In genomic region chr6:33609444-33610034, GRCh38 we compare ENCODE assay signal across 11 cellular contexts. TPM values are rescaled to one million over a fixed set of nuclear protein-coding genes. Genes with fewer than 3 reads are reported as not detected.
DNase-seq lines count a peak whose midpoint lies in the region; ATAC-seq, FAIRE-seq and TF ChIP-seq lines count a peak whose summit lies in the region.
"Had no signal": no experiment of that assay in that cellular context is flagged by ENCODE, and none has a peak within 500 bp of the region (broad histone marks: within the 10 kb centered on the region; RNA-seq: fewer than 3 reads in every experiment).

No MANE protein-coding gene starts in this region.

- POLR2A ChIA-PET in CD4-positive, alpha-beta memory T cell (lab: Charles Lee; ENCODE audit: partially characterized antibody), result interaction anchor here (2.3 kb wide), 1 partner anchor 11 kb away, joined by 12 read pairs; the partner anchor contains the start of gene ITPR3

- no peaks in the 10 kb centered on the region for H3K27me3 Mint-ChIP-seq in astrocyte (ENCODE audit: low read depth, unreplicated experiment)
- H3K27me3 Mint-ChIP-seq in CD4-positive, alpha-beta memory T cell, result no peaks in the 10 kb centered on the region

- CTCF ChIA-PET in CD4-positive, alpha-beta memory T cell (lab: Charles Lee; ENCODE audit: partially characterized antibody), result interaction anchor here (4.5 kb wide), 1 partner anchor 23 kb away, joined by 46 read pairs; no protein-coding TSS in a partner anchor

- H3K9ac ChIP-seq in astrocyte (ENCODE audit: low read length) (no peak overlapping the region), skeletal muscle tissue (ENCODE audit: low read depth in 1 of 3, low read length in 3 of 3) (peak overlapping the region in 1 of 3 donors; percentile 3)

- H3K4me1 Mint-ChIP-seq in astrocyte (ENCODE audit: low read depth, unreplicated experiment), result peaks cover 36% of the 10 kb centered on the region
- no peaks in the 10 kb centered on the region for H3K4me1 Mint-ChIP-seq in CD4-positive, alpha-beta memory T cell

- ATAC-seq in right cardiac atrium, result peak; percentile 74 to 87

- 31% methylated on average over 9 of the region's 9 CpGs for WGBS in right cardiac atrium

- TF ChIP-seq CTCF in astrocyte (IDR thresholded peaks at IDR 0.05; ENCODE audit: insufficient read depth, low read depth, low read length), result no peak
- TF ChIP-seq CTCF in ascending aorta (IDR thresholded peaks at IDR 0.05), result no peak
- no peak for TF ChIP-seq CTCF in coronary artery (IDR thresholded peaks at IDR 0.05)

- intact Hi-C loops in right cardiac atrium (cut with DNase I), result no loop called here
- intact Hi-C loops in ascending aorta (cut with DNase I), result no loop called here
- intact Hi-C loops in CD4-positive, alpha-beta memory T cell (cut with micrococcal nuclease), result no loop called here

- H3K27ac Mint-ChIP-seq in astrocyte (ENCODE audit: unreplicated experiment), result peak overlapping the region; percentile 73
- no peak overlapping the region for H3K27ac Mint-ChIP-seq in CD4-positive, alpha-beta memory T cell

- H3K4me3 Mint-ChIP-seq in astrocyte (ENCODE audit: unreplicated experiment), result no peak overlapping the region
- H3K4me3 Mint-ChIP-seq in CD4-positive, alpha-beta memory T cell, result no peak overlapping the region

- H3K9me3 Mint-ChIP-seq in astrocyte (ENCODE audit: unreplicated experiment), result peaks cover 5% of the 10 kb centered on the region
- peaks cover 0 to 8% (median 6%) of the 10 kb centered on the region in 8 donors for H3K9me3 Mint-ChIP-seq in CD4-positive, alpha-beta memory T cell

- FAIRE-seq in astrocyte (lab: Jason Lieb, UNC), result no peak

- H3K36me3 ChIP-seq in astrocyte (ENCODE audit: insufficient read depth, low read length) (no peaks in the 10 kb centered on the region), skeletal muscle tissue (ENCODE audit: control insufficient read depth in 3 of 3, insufficient read depth in 3 of 3, low read length in 3 of 3) (no peaks in the 10 kb centered on the region), ascending aorta (no peaks in the 10 kb centered on the region)
- H3K36me3 ChIP-seq in CD4-positive, alpha-beta memory T cell (ENCODE audit: insufficient read depth, low read length), result no peaks in the 10 kb centered on the region

- H3K27me3 ChIP-seq in astrocyte (ENCODE audit: insufficient read depth, low read length), result no peaks in the 10 kb centered on the region
- no peaks in the 10 kb centered on the region for H3K27me3 ChIP-seq in right cardiac atrium (ENCODE audit: control insufficient read depth, insufficient read depth)
- H3K27me3 ChIP-seq in skeletal muscle tissue (ENCODE audit: control insufficient read depth in 3 of 3, insufficient read depth in 3 of 3, low read length in 3 of 3), result no peaks in the 10 kb centered on the region
- H3K27me3 ChIP-seq in ascending aorta, result no peaks in the 10 kb centered on the region
- no peaks in the 10 kb centered on the region for H3K27me3 ChIP-seq in CD4-positive, alpha-beta memory T cell (ENCODE audit: insufficient read depth, low read length)

- H3K4me3 ChIP-seq in astrocyte (ENCODE audit: insufficient read depth, low read depth, low read length) (no peak overlapping the region), right cardiac atrium (ENCODE audit: low read length) (no peak overlapping the region), skeletal muscle tissue (ENCODE audit: low read length in 3 of 3) (no peak overlapping the region), ascending aorta (no peak overlapping the region), coronary artery (no peak overlapping the region)
- no peak overlapping the region for H3K4me3 ChIP-seq in CD4-positive, alpha-beta memory T cell (ENCODE audit: low read length in 2 of 2)

- no peaks in the 10 kb centered on the region for H3K36me3 Mint-ChIP-seq in astrocyte (ENCODE audit: low read depth, unreplicated experiment)
- peaks cover 0 to 5% of the 10 kb centered on the region in 2 donors for H3K36me3 Mint-ChIP-seq in CD4-positive, alpha-beta memory T cell

- no peak overlapping the region for H2AFZ ChIP-seq in astrocyte (ENCODE audit: low read depth, low read length)

- H3K79me2 ChIP-seq in astrocyte (ENCODE audit: insufficient read depth, low read length), result no peaks in the 10 kb centered on the region

- no peaks in the 10 kb centered on the region for H3K9me3 ChIP-seq in astrocyte (ENCODE audit: insufficient read depth, low read depth, low read length)
- H3K9me3 ChIP-seq in right cardiac atrium (ENCODE audit: control insufficient read depth, low read length), result no peaks in the 10 kb centered on the region
- H3K9me3 ChIP-seq in skeletal muscle tissue (ENCODE audit: control insufficient read depth in 3 of 3, low read length in 3 of 3), result no peaks in the 10 kb centered on the region
- no peaks in the 10 kb centered on the region for H3K9me3 ChIP-seq in ascending aorta
- no peaks in the 10 kb centered on the region for H3K9me3 ChIP-seq in CD4-positive, alpha-beta memory T cell (ENCODE audit: control insufficient read depth in 1 of 2, low read length in 2 of 2)

- H3K4me1 ChIP-seq in astrocyte (ENCODE audit: insufficient read depth, low read length) (peaks cover 29% of the 10 kb centered on the region), right cardiac atrium (ENCODE audit: control insufficient read depth, insufficient read depth, low read length) (peaks cover 10% of the 10 kb centered on the region), skeletal muscle tissue (ENCODE audit: control insufficient read depth in 3 of 3, insufficient read depth in 3 of 3, low read length in 3 of 3) (peaks cover 16 to 28% (median 17%) of the 10 kb centered on the region in 3 donors), ascending aorta (no peaks in the 10 kb centered on the region)
- H3K4me1 ChIP-seq in CD4-positive, alpha-beta memory T cell (ENCODE audit: insufficient read depth, low read length), result no peaks in the 10 kb centered on the region

- peak overlapping the region; percentile 39 for H3K4me2 ChIP-seq in astrocyte (ENCODE audit: low read length)

- H3K27ac ChIP-seq in astrocyte (ENCODE audit: low read depth, low read length), result no peak overlapping the region
- H3K27ac ChIP-seq in right cardiac atrium (ENCODE audit: low read length), result peak overlapping the region; percentile 68
- H3K27ac ChIP-seq in skeletal muscle tissue (ENCODE audit: low read depth, low read length), result peak overlapping the region; percentile 19
- H3K27ac ChIP-seq in ascending aorta, result peak overlapping the region in 1 of 2 donors; percentile 45
- no peak overlapping the region for H3K27ac ChIP-seq in CD4-positive, alpha-beta memory T cell (ENCODE audit: low read depth, low read length)
- peak overlapping the region in 1 of 2 donors; percentile 82 for H3K27ac ChIP-seq in coronary artery

- peak; percentile 91 for DNase-seq in GM03348 (ENCODE audit: low spot score)
- peak; percentile 82 for DNase-seq in astrocyte (ENCODE audit: low read depth)
- DNase-seq in right cardiac atrium, result peak; percentile 84 to 86 (median 85)
- no peak for DNase-seq in ascending aorta (ENCODE audit: low spot score in 2 of 2)
- DNase-seq in CD4-positive, alpha-beta memory T cell, result no peak
- DNase-seq in stimulated activated CD4-positive, alpha-beta T cell treated with anti-CD3 and anti-CD28 coated beads, Interleukin-2, amount 100 ng/mL, for 24 hours, result no peak
- DNase-seq in coronary artery (ENCODE audit: low spot score), result no peak
- DNase-seq: DMS79 treated with DMSO at 0.1 percent for 48 hours; effector CD4-positive, alpha-beta T cell; NCI-H526 had no signal

- no peaks in the 10 kb centered on the region for H4K20me1 ChIP-seq in astrocyte (ENCODE audit: insufficient read depth, low read length)

RNA-seq across cellular contexts. Expression of gene ITPR3, which starts 11.6 kb away (rescaled TPM):
- total RNA-seq in astrocyte (17.7 and 21.3 TPM in 2 replicates), right cardiac atrium (1 to 10 TPM; 4.7 to 9.1 (median 6.5) TPM), skeletal muscle tissue (4.7 TPM), ascending aorta (43.0 TPM)
- 5.7 TPM for polyA plus RNA-seq in right cardiac atrium
- 10 to 100 TPM; 71.2 to 72.4 TPM for total RNA-seq in CD4-positive, alpha-beta memory T cell
- polyA plus RNA-seq in CD4-positive, alpha-beta memory T cell, result 1 to 10 TPM in 1 of 2 donors, under 1 TPM in 1; 0.55 to 8.1 TPM

RNA-seq across cellular contexts. Expression of gene BAK1, which starts 29.5 kb away (rescaled TPM):
- total RNA-seq in astrocyte (49.4 and 54.8 TPM in 2 replicates), right cardiac atrium (10 to 100 TPM; 14.6 to 17.8 (median 16.7) TPM), skeletal muscle tissue (9.9 TPM), ascending aorta (8.7 TPM)
- polyA plus RNA-seq in right cardiac atrium, result 17.1 TPM
- 10 to 100 TPM; 26.2 to 27.2 TPM for total RNA-seq in CD4-positive, alpha-beta memory T cell
- 10 to 100 TPM; 28.1 to 41.6 TPM for polyA plus RNA-seq in CD4-positive, alpha-beta memory T cell

Comparison
In these comparisons a context has a peak if more than half of its experiments do, and no peak if none do; other contexts are left out.
1. DNase-seq: peak in GM03348 (single experiment), astrocyte (single experiment) and right cardiac atrium (3 of 3); none in ascending aorta (0 of 2), CD4-positive, alpha-beta memory T cell (0 of 5), stimulated activated CD4-positive, alpha-beta T cell treated with anti-CD3 and anti-CD28 coated beads, Interleukin-2, amount 100 ng/mL, for 24 hours (0 of 2) and coronary artery (single experiment).
2. H3K27ac ChIP-seq: peak in right cardiac atrium (single experiment) and skeletal muscle tissue (single experiment); none in astrocyte (single experiment) and CD4-positive, alpha-beta memory T cell (single experiment).